1 cellular context compared by ENCODE assay signal in the genomic region with DNA sequence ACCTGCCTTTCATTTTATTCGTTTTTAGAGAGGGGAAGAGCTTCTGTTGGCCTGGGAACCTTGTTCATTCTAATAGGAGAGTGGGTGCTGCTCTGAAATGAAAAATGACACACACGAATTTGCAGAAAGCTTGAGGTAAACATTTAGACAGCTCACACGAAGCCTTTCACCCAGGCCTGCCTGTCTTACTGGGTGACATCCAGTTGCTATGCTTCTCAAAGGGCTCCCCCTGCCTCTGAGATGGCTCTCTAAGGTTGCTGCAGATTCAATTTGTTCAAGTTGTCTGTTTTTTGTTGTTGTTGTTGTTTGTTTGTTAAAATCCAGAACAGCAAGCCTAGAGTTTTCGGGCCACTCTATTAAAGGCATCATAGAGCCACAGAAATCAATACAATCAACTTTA.
TF ChIP-seq lines count a peak whose summit lies in the region.

No MANE protein-coding gene starts in this region.

TF ChIP-seq in GM23338, 12 proteins besides CTCF, POLR2A, EP300 and RAD21:
- TF ChIP-seq, protein P1, sequence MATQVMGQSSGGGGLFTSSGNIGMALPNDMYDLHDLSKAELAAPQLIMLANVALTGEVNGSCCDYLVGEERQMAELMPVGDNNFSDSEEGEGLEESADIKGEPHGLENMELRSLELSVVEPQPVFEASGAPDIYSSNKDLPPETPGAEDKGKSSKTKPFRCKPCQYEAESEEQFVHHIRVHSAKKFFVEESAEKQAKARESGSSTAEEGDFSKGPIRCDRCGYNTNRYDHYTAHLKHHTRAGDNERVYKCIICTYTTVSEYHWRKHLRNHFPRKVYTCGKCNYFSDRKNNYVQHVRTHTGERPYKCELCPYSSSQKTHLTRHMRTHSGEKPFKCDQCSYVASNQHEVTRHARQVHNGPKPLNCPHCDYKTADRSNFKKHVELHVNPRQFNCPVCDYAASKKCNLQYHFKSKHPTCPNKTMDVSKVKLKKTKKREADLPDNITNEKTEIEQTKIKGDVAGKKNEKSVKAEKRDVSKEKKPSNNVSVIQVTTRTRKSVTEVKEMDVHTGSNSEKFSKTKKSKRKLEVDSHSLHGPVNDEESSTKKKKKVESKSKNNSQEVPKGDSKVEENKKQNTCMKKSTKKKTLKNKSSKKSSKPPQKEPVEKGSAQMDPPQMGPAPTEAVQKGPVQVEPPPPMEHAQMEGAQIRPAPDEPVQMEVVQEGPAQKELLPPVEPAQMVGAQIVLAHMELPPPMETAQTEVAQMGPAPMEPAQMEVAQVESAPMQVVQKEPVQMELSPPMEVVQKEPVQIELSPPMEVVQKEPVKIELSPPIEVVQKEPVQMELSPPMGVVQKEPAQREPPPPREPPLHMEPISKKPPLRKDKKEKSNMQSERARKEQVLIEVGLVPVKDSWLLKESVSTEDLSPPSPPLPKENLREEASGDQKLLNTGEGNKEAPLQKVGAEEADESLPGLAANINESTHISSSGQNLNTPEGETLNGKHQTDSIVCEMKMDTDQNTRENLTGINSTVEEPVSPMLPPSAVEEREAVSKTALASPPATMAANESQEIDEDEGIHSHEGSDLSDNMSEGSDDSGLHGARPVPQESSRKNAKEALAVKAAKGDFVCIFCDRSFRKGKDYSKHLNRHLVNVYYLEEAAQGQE (IDR thresholded peaks at IDR 0.05; ENCODE audit: unreplicated experiment) = no peak
TF ChIP-seq in GM23338: peak in this region for 0.
